Comparison of ENCODE assay signal across 31 cellular contexts in the genomic region with DNA sequence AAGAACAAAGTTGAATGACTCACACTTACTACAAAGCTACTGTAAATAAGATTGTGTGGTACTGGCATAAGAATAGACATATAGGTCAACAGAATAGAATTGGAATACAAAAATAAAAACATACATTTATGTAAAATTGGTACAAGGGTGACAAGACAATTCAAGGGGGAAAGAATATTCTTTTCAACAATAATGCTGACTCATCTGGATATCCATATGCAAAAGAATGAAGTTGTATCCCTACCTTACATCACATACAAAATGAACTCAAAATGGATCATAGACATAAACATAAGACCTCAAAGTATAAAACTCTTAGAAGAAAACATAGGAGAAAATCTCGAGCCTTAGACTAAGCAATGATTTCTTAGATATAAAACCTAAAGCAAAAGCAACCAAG. TPM values are rescaled to one million over a fixed set of nuclear protein-coding genes. Genes with fewer than 3 reads are reported as not detected.
"Had no signal": no experiment of that assay in that cellular context is flagged by ENCODE, and none has a peak within 500 bp of the region (broad histone marks: within the 10 kb centered on the region; RNA-seq: fewer than 3 reads in every experiment).

No MANE protein-coding gene starts in this region.

- H3K4me2 ChIP-seq: smooth muscle cell had no signal

- H3K27me3 ChIP-seq: pancreas, right atrium auricular region, suprapubic skin, testis, tibial artery, uterus had no signal

- FAIRE-seq: pancreas had no signal

- H3K4me1 ChIP-seq: pancreas, prostate gland, right atrium auricular region, spleen, suprapubic skin, testis, tibial artery, transverse colon, upper lobe of right lung, uterus had no signal

- H3K27ac ChIP-seq: neutrophil, pancreas, prostate gland, right atrium auricular region, skin epidermis, spleen, suprapubic skin, testis, tibial artery, transverse colon, upper lobe of right lung, uterus had no signal

- ATAC-seq: naive thymus-derived CD8-positive, alpha-beta T cell; natural killer cell treated with Interleukin-12 subunit alpha and Interleukin-12 subunit beta and Interleukin-15 and Interleukin-18, amount 100 ng/mL, for 72 hours; pancreas; sciatic nerve; stimulated activated memory B cell treated with anti-CD40 and anti-IgM and Interleukin-4, amounts not matched to agents 10 μg/mL and 1 μg/mL and 100 μg/mL, for 72 hours; stimulated activated naive CD8-positive, alpha-beta T cell treated with anti-CD3 and anti-CD28 coated beads, Interleukin-15, amount 100 ng/mL, for 72 hours; stimulated activated naive CD8-positive, alpha-beta T cell treated with anti-CD3 and anti-CD28 coated beads, Interleukin-15, Interleukin-2, amounts not matched to agents 100 U/mL and 50 U/mL, for 24 hours; upper lobe of right lung had no signal

- H3K9me3 ChIP-seq: neutrophil, pancreas, prostate gland, right atrium auricular region, spleen, suprapubic skin, testis, tibial artery, transverse colon, upper lobe of right lung, uterus had no signal

- H3K36me3 ChIP-seq: neutrophil, pancreas, prostate gland, right atrium auricular region, spleen, suprapubic skin, tibial artery, transverse colon, upper lobe of right lung, uterus had no signal

- H3K4me3 ChIP-seq: pancreas, prostate gland, right atrium auricular region, skin epidermis, smooth muscle cell, spleen, suprapubic skin, testis, tibial artery, transverse colon, upper lobe of right lung, uterus had no signal

- DNase-seq: naive thymus-derived CD8-positive, alpha-beta T cell; nephron progenitor cell; nucleus accumbens; pancreas; retina; spleen; stimulated activated CD4-positive, alpha-beta T cell treated with anti-CD3 and anti-CD28 coated beads, Interleukin-12 subunit alpha, Interleukin-12 subunit beta, amount 100 ng/mL, for 4 hours; stimulated activated CD4-positive, alpha-beta T cell treated with anti-CD3 and anti-CD28 coated beads, Interleukin-1b, Interleukin-23, amount 100 ng/mL, for 48 hours; stimulated activated CD4-positive, alpha-beta T cell treated with anti-CD3 and anti-CD28 coated beads, Interleukin-4, amount 100 ng/mL, for 1 hour; stimulated activated CD4-positive, alpha-beta T cell treated with anti-CD3 and anti-CD28 coated beads, Interleukin-4, amount 100 ng/mL, for 4 hours; stimulated activated CD8-positive, alpha-beta memory T cell treated with anti-CD3 and anti-CD28 coated beads, Interleukin-4, amount 100 ng/mL, for 48 hours; stimulated activated naive CD4-positive, alpha-beta T cell; stimulated activated naive CD8-positive, alpha-beta T cell treated with anti-CD3 and anti-CD28 coated beads, Interleukin-15, amount 100 ng/mL, for 72 hours; stimulated activated naive CD8-positive, alpha-beta T cell treated with anti-CD3 and anti-CD28 coated beads, Interleukin-15, Interleukin-2, amounts not matched to agents 100 U/mL and 50 U/mL, for 24 hours; substantia nigra; testis; tibial artery; transverse colon; upper lobe of right lung; uterus had no signal

RNA-seq across cellular contexts. Expression of gene CHGB, which starts 11.9 kb away (rescaled TPM):
- total RNA-seq: naive thymus-derived CD8-positive, alpha-beta T cell; natural killer cell treated with Interleukin-12 subunit alpha and Interleukin-12 subunit beta and Interleukin-15 and Interleukin-18, amount 100 ng/mL, for 72 hours; osteocyte; pulmonary artery endothelial cell; sciatic nerve; smooth muscle cell; suprapubic skin; upper lobe of right lung had no signal
- polyA plus RNA-seq: naive thymus-derived CD8-positive, alpha-beta T cell had no signal
